8 cellular contexts compared by ENCODE assay signal in the genomic region with DNA sequence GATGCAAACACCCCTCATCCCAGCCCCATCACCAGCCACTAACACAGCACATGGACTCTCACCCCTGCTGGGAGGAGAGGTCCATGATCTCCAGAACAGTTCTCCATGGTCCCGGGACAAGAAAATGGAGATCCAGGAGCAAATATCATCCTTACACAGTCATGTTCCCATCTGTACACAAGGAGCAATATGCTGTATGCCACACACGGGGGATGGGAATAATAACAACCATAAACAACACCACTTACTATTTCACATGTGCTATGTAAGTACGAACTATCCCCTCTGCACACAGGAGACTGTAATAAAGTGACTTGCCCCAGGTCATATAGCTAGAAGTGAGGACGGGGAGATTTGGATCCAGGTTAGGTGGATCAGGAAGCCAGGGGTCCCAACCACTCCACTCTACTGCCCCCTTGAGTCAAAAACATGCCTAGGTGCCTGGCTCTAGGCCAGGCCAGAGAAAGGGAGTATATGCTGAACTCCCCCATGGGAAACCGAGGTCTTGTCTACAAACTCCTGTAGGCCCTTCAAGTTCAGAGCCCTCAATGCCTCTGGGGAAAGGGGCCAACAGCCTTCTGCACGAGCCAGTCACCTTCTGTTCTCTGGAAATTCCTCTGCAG. TPM values are rescaled to one million over a fixed set of nuclear protein-coding genes. Genes with fewer than 3 reads are reported as not detected.
A peak's percentile ranks its signal among the peaks of the same experiment; 100 is the strongest.
DNase-seq lines count a peak whose midpoint lies in the region; ATAC-seq and TF ChIP-seq lines count a peak whose summit lies in the region.

No MANE protein-coding gene starts in this region.

- TF ChIP-seq CTCF in 22Rv1 (IDR thresholded peaks at IDR 0.05) = peak; percentile 60
- peak; percentile 66 for TF ChIP-seq CTCF in GM06990 (IDR thresholded peaks at IDR 0.05; ENCODE audit: insufficient read depth, low read length, poor library complexity, severe bottlenecking)
- peak; percentile 72 for TF ChIP-seq CTCF in MCF 10A (IDR thresholded peaks at IDR 0.05; ENCODE audit: unreplicated experiment)
- peak; percentile 54 for TF ChIP-seq CTCF in lower lobe of right lung (IDR thresholded peaks at IDR 0.05)

- POLR2A ChIA-PET in MCF 10A (lab: Yijun Ruan, JAX) = interaction anchor here (1.0 to 1.4 kb wide), 3 partner anchors 11 to 75 kb away, joined by 3 to 4 read pairs (median 3); no protein-coding TSS in a partner anchor

- H3K27me3 ChIP-seq in GM06990 (replicated peaks; ENCODE audit: control insufficient read depth, insufficient read depth, low read length) = no peaks in the 10 kb centered on the region
- no peaks in the 10 kb centered on the region for H3K27me3 ChIP-seq in lower lobe of right lung (ENCODE audit: low read depth)

- no peaks in the 10 kb centered on the region for H3K27me3 Mint-ChIP-seq in MCF 10A (ENCODE audit: insufficient read depth, unreplicated experiment)

- H3K36me3 ChIP-seq in GM06990 (ENCODE audit: control insufficient read depth, insufficient read depth, low read length) (no peaks in the 10 kb centered on the region), lower lobe of right lung (no peaks in the 10 kb centered on the region)

- intact Hi-C loops in MCF 10A (cut with micrococcal nuclease) (loop anchor here (1.0 kb wide), 1 partner anchor 127 kb away; no protein-coding TSS in a partner anchor), lower lobe of right lung (cut with DNase I) (no loop called here)

- DNase-seq in GM06990 (ENCODE audit: extremely low read depth, insufficient read length) = no peak
- DNase-seq in NCI-H1694 treated with DMSO at 0.1 percent for 48 hours (lab: John Stamatoyannopoulos, UW) = peak; percentile 49
- DNase-seq in MCF 10A (ENCODE audit: unreplicated experiment) = peak; percentile 76
- DNase-seq in lower lobe of right lung = no peak
- DNase-seq in cerebellar nuclear complex (lab: John Stamatoyannopoulos, UW) = no peak

- no TSS peak for BruUV-seq in MCF 10A (replicated peaks; lab: Mats Ljungman, UMichigan)

- no peak overlapping the region for H3K4me3 ChIP-seq in GM06990 (replicated peaks; ENCODE audit: low read depth, low read length)
- no peak overlapping the region for H3K4me3 ChIP-seq in lower lobe of right lung

- H3K4me1 Mint-ChIP-seq in MCF 10A (ENCODE audit: insufficient read depth, unreplicated experiment) = peaks cover 15% of the 10 kb centered on the region

- no peaks in the 10 kb centered on the region for H3K36me3 Mint-ChIP-seq in MCF 10A (ENCODE audit: insufficient read depth, unreplicated experiment)

- no peaks in the 10 kb centered on the region for H3K9me3 ChIP-seq in lower lobe of right lung

- H3K27ac ChIP-seq in 22Rv1 (no peak overlapping the region), lower lobe of right lung (no peak overlapping the region)

- no peaks in the 10 kb centered on the region for H3K9me3 Mint-ChIP-seq in MCF 10A (ENCODE audit: unreplicated experiment)

- H3K4me3 Mint-ChIP-seq in MCF 10A (ENCODE audit: unreplicated experiment) = no peak overlapping the region

- CTCF ChIA-PET in MCF 10A (lab: Yijun Ruan, JAX) = interaction anchor here (0.6 to 3.7 kb wide), 8 partner anchors 10 to 391 kb away, joined by 3 to 13 read pairs (median 4); partner anchors contain the start of gene PPA1

- no peak overlapping the region for H3K27ac Mint-ChIP-seq in MCF 10A (ENCODE audit: low read depth, unreplicated experiment)

- ATAC-seq in lower lobe of right lung (peak; percentile 60 to 67), GM21367 (IDR thresholded peaks at IDR 0.05; ENCODE audit: unreplicated experiment) (no peak), HG03025 (IDR thresholded peaks at IDR 0.05; ENCODE audit: low FRiP score, unreplicated experiment) (no peak)

- H3K4me1 ChIP-seq in lower lobe of right lung = peaks cover 14% of the 10 kb centered on the region

RNA-seq across cellular contexts. Expression of gene LRRC20, which starts 34.1 kb away (rescaled TPM):
- total RNA-seq in MCF 10A (2022) (1.1 and 1.5 TPM in 2 replicates), lower lobe of right lung (10.0 TPM)

RNA-seq across cellular contexts. Expression of gene EIF4EBP2, which starts 55.6 kb away (rescaled TPM):
- total RNA-seq in MCF 10A (2022) (21.2 and 26.1 TPM in 2 replicates), lower lobe of right lung (77.2 TPM)

Comparison
In these comparisons a context has a peak if more than half of its experiments do, and no peak if none do; other contexts are left out.
1. DNase-seq: peak in NCI-H1694 treated with DMSO at 0.1 percent for 48 hours (single experiment) and MCF 10A (single experiment); none in GM06990 (single experiment), lower lobe of right lung (single experiment) and cerebellar nuclear complex (0 of 2).
2. ATAC-seq: peak in lower lobe of right lung (2 of 2); none in GM21367 (single experiment) and HG03025 (single experiment).
3. Peak in every context shown above with its lines, with median percentiles within 50 percentile points of each other: CTCF ChIP-seq.